ENCODE assay signal across 17 cellular contexts in the genomic region with DNA sequence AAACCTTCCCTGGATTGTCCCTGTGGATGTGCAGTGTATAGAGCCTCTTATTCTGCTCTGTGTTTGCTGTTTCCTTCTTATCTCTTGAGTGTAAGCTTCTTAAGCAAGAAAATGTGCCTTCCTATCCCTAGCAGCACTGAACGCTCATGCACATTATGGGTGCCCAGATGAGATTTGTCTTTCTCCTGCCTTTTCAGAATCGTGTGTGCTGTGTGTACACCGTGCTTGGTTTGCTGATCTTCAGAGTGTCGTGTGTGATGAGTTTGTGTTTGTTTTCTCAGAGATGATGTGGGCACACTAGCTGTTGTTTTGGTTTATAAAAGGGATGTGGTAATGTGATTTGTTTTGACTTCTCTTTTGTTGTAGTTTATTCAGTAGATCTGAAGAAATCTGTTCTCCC. TPM values are rescaled to one million over a fixed set of nuclear protein-coding genes. Genes with fewer than 3 reads are reported as not detected.
DNase-seq lines count a peak whose midpoint lies in the region; ATAC-seq, FAIRE-seq and TF ChIP-seq lines count a peak whose summit lies in the region.
"Had no signal": no experiment of that assay in that cellular context is flagged by ENCODE, and none has a peak within 500 bp of the region (broad histone marks: within the 10 kb centered on the region; RNA-seq: fewer than 3 reads in every experiment).

No MANE protein-coding gene starts in this region.

- no peaks in the 10 kb centered on the region for H3K36me3 ChIP-seq in HepG2 (replicated peaks in 1 of 2; ENCODE audit: control insufficient read depth in 1 of 2, insufficient read depth in 2 of 2, low read length in 2 of 2)
- H3K36me3 ChIP-seq in thoracic aorta, result no peaks in the 10 kb centered on the region
- H3K36me3 ChIP-seq in left ventricle myocardium inferior, result no peaks in the 10 kb centered on the region
- H3K36me3 ChIP-seq: HAP-1 had no signal

- H3K4me3 ChIP-seq in HepG2 (replicated peaks in 1 of 3; ENCODE audit: insufficient read depth in 1 of 3, low read depth in 2 of 3, low read length in 3 of 3), result no peak overlapping the region
- H3K4me3 ChIP-seq in thoracic aorta, result no peak overlapping the region
- no peak overlapping the region for H3K4me3 ChIP-seq in left ventricle myocardium inferior
- H3K4me3 ChIP-seq: HAP-1 had no signal

- WGBS in HepG2 (ENCODE audit: low lambda C conversion rate), result 55% methylated on average over 4 of the region's 4 CpGs

- H3K36me3 Mint-ChIP-seq in activated T-cell treated with anti-CD3 and anti-CD28 coated beads, Interleukin-2, amount 50 U/mL, for 72 hours (ENCODE audit: insufficient read depth in 2 of 2), result no peaks in the 10 kb centered on the region
- H3K36me3 Mint-ChIP-seq in activated T-helper 2 cell treated with anti-CD3 and anti-CD28 coated beads, Interferon-gamma antibody, Interleukin-2, Interleukin-4, amounts not matched to agents 10 μg/mL and 5 μg/mL and 100 μg/mL, durations not matched to agents 14 hours and 24 hours and 36 hours (ENCODE audit: low read depth), result peaks cover 3% of the 10 kb centered on the region

- no TSS peak for BruUV-seq in HepG2 (replicated peaks; lab: Mats Ljungman, UMichigan)

- CTCF ChIA-PET in HepG2 (lab: Yijun Ruan, JAX; ENCODE audit: low intra/inter-chr PET ratio, low total read pairs), result no interaction called here

- H3K27ac Mint-ChIP-seq in activated T-cell treated with anti-CD3 and anti-CD28 coated beads, Interleukin-2, amount 50 U/mL, for 72 hours, result peak overlapping the region; percentile 54
- H3K27ac Mint-ChIP-seq in activated T-helper 2 cell treated with anti-CD3 and anti-CD28 coated beads, Interferon-gamma antibody, Interleukin-2, Interleukin-4, amounts not matched to agents 10 μg/mL and 5 μg/mL and 100 μg/mL, durations not matched to agents 14 hours and 24 hours and 36 hours, result peak overlapping the region; percentile 73

- H3K27ac ChIP-seq in HepG2 (ENCODE audit: extremely low read length, insufficient read depth, low read length) (no peak overlapping the region), thoracic aorta (no peak overlapping the region), left ventricle myocardium inferior (replicated peaks) (no peak overlapping the region)

- TF ChIP-seq CTCF in HepG2 (CRISPR knock-in tag; IDR thresholded peaks at IDR 0.05), result no peak
- no peak for TF ChIP-seq CTCF in thoracic aorta (IDR thresholded peaks at IDR 0.05)
- TF ChIP-seq CTCF in left ventricle myocardium inferior (IDR thresholded peaks at IDR 0.05; ENCODE audit: borderline replicate concordance), result no peak

- in situ Hi-C loops in HepG2 (cut with HindIII; ENCODE audit: extremely low pct_ligation_motif_present, low pct_unique_long_range_greater_than_20kb), result no loop called here

- peak; percentile 73 to 80 for ATAC-seq in activated T-cell treated with anti-CD3 and anti-CD28 coated beads, Interleukin-2, amount 50 U/mL, for 72 hours (replicated peaks in 1 of 2)
- ATAC-seq in HepG2, result no peak
- ATAC-seq in thoracic aorta (ENCODE audit: insufficient number of reproducible peaks, low FRiP score, low read depth), result peak; percentile 20

- intact Hi-C loops in activated T-helper 2 cell treated with anti-CD3 and anti-CD28 coated beads, Interferon-gamma antibody, Interleukin-2, Interleukin-4, amounts not matched to agents 10 μg/mL and 5 μg/mL and 100 μg/mL, durations not matched to agents 14 hours and 24 hours and 36 hours (cut with micrococcal nuclease), result loop anchor here (1.0 kb wide), 1 partner anchor 12 kb away; no protein-coding TSS in a partner anchor
- intact Hi-C loops in HepG2 (cut with micrococcal nuclease; ENCODE audit: unreplicated experiment), result no loop called here
- intact Hi-C loops in left ventricle myocardium inferior (cut with micrococcal nuclease), result no loop called here

- H3K4me3 Mint-ChIP-seq in activated T-cell treated with anti-CD3 and anti-CD28 coated beads, Interleukin-2, amount 50 U/mL, for 72 hours, result peak overlapping the region; percentile 75 to 84
- H3K4me3 Mint-ChIP-seq in activated T-helper 2 cell treated with anti-CD3 and anti-CD28 coated beads, Interferon-gamma antibody, Interleukin-2, Interleukin-4, amounts not matched to agents 10 μg/mL and 5 μg/mL and 100 μg/mL, durations not matched to agents 14 hours and 24 hours and 36 hours (ENCODE audit: low read depth), result peak overlapping the region; percentile 57

- no peaks in the 10 kb centered on the region for H4K20me1 ChIP-seq in HepG2 (ENCODE audit: insufficient read depth, low read length)

- H3K4me2 ChIP-seq in HepG2 (ENCODE audit: low read depth, low read length), result 0 out of 2 replicates have a peak overlapping the region, but pooled peaks have one; percentile 1

- H3K9me3 ChIP-seq in HepG2 (ENCODE audit: low read length), result no peaks in the 10 kb centered on the region
- H3K9me3 ChIP-seq in thoracic aorta, result no peaks in the 10 kb centered on the region
- no peaks in the 10 kb centered on the region for H3K9me3 ChIP-seq in left ventricle myocardium inferior (replicated peaks)
- H3K9me3 ChIP-seq: HAP-1 had no signal

- H3K27me3 ChIP-seq in HepG2 (ENCODE audit: control insufficient read depth in 1 of 2, insufficient read depth in 2 of 2, low read length in 2 of 2), result no peaks in the 10 kb centered on the region
- H3K27me3 ChIP-seq in thoracic aorta (replicated peaks; ENCODE audit: insufficient read depth), result no peaks in the 10 kb centered on the region
- peaks cover 3% of the 10 kb centered on the region for H3K27me3 ChIP-seq in left ventricle myocardium inferior (ENCODE audit: low read depth)

- H3K9ac ChIP-seq in HepG2 (ENCODE audit: insufficient read depth, low read depth, low read length), result no peak overlapping the region

- POLR2A ChIA-PET in HepG2 (lab: Yijun Ruan, JAX), result interaction anchor here (2.0 kb wide), 1 partner anchor 14 kb away, joined by 7 read pairs; no protein-coding TSS in a partner anchor

- H3K4me1 Mint-ChIP-seq in activated T-cell treated with anti-CD3 and anti-CD28 coated beads, Interleukin-2, amount 50 U/mL, for 72 hours (ENCODE audit: low read depth), result peaks cover 51% of the 10 kb centered on the region
- peaks cover 41% of the 10 kb centered on the region for H3K4me1 Mint-ChIP-seq in activated T-helper 2 cell treated with anti-CD3 and anti-CD28 coated beads, Interferon-gamma antibody, Interleukin-2, Interleukin-4, amounts not matched to agents 10 μg/mL and 5 μg/mL and 100 μg/mL, durations not matched to agents 14 hours and 24 hours and 36 hours (ENCODE audit: low read depth)

- H2AFZ ChIP-seq in HepG2 (ENCODE audit: low read length), result peak overlapping the region; percentile 79

- H3K27me3 Mint-ChIP-seq in activated T-cell treated with anti-CD3 and anti-CD28 coated beads, Interleukin-2, amount 50 U/mL, for 72 hours (ENCODE audit: low read depth), result no peaks in the 10 kb centered on the region
- H3K27me3 Mint-ChIP-seq in activated T-helper 2 cell treated with anti-CD3 and anti-CD28 coated beads, Interferon-gamma antibody, Interleukin-2, Interleukin-4, amounts not matched to agents 10 μg/mL and 5 μg/mL and 100 μg/mL, durations not matched to agents 14 hours and 24 hours and 36 hours (ENCODE audit: low read depth), result no peaks in the 10 kb centered on the region

- no peak for TF ChIP-seq RAD21 in HepG2 (CRISPR knock-in tag; IDR thresholded peaks at IDR 0.05)

- TF ChIP-seq EP300 in HepG2 (IDR thresholded peaks at IDR 0.05; ENCODE audit: low read depth in 2 of 2, low read length in 2 of 2) (no peak), HepG2 (CRISPR knock-in tag; IDR thresholded peaks at IDR 0.05; ENCODE audit: borderline replicate concordance) (no peak)

- peak in 1 of 2 donors; percentile 27 for DNase-seq in activated T-cell treated with anti-CD3 and anti-CD28 coated beads, Interleukin-2, amount 50 U/mL, for 72 hours
- no peak for DNase-seq in activated T-cell treated with anti-CD3 and anti-CD28 coated beads for 4 hours
- DNase-seq in activated T-helper 2 cell treated with anti-CD3 and anti-CD28 coated beads, Interferon-gamma antibody, Interleukin-2, Interleukin-4, amounts not matched to agents 10 μg/mL and 5 μg/mL and 100 μg/mL, durations not matched to agents 14 hours and 24 hours and 36 hours (ENCODE audit: low spot score), result no peak
- no peak for DNase-seq in HepG2 (ENCODE audit: low spot score)
- DNase-seq in thoracic aorta (ENCODE audit: low spot score), result no peak
- DNase-seq in left ventricle myocardium inferior, result no peak
- DNase-seq in kidney glomerular epithelial cell (lab: John Stamatoyannopoulos, UW), result no peak
- DNase-seq in RPMI8226, result no peak
- DNase-seq: activated CD8-positive, alpha-beta memory T cell treated with anti-CD3 and anti-CD28 coated beads for 24 hours; DMS 273 treated with DMSO at 0.1 percent for 48 hours; effector CD4-positive, alpha-beta T cell; Kasumi-1; NCI-H187; NCI-H524; occipital lobe had no signal

- FAIRE-seq in HepG2 (lab: Jason Lieb, UNC), result peak; percentile 21

- H3K79me2 ChIP-seq in HepG2 (ENCODE audit: insufficient read depth, low read length), result no peaks in the 10 kb centered on the region

- TF ChIP-seq POLR2A in HepG2 (IDR thresholded peaks at IDR 0.05; ENCODE audit: insufficient read depth in 1 of 2, low read depth in 2 of 2, low read length in 2 of 2), result no peak

- peaks cover 39% of the 10 kb centered on the region for H3K4me1 ChIP-seq in HepG2 (ENCODE audit: insufficient read depth, low read length)
- H3K4me1 ChIP-seq in thoracic aorta (ENCODE audit: control insufficient read depth in 1 of 2, low read depth in 2 of 2), result no peaks in the 10 kb centered on the region
- peaks cover 6% of the 10 kb centered on the region for H3K4me1 ChIP-seq in left ventricle myocardium inferior
- H3K4me1 ChIP-seq: HAP-1 had no signal

- H3K9me3 Mint-ChIP-seq in activated T-cell treated with anti-CD3 and anti-CD28 coated beads, Interleukin-2, amount 50 U/mL, for 72 hours, result no peaks in the 10 kb centered on the region
- no peaks in the 10 kb centered on the region for H3K9me3 Mint-ChIP-seq in activated T-helper 2 cell treated with anti-CD3 and anti-CD28 coated beads, Interferon-gamma antibody, Interleukin-2, Interleukin-4, amounts not matched to agents 10 μg/mL and 5 μg/mL and 100 μg/mL, durations not matched to agents 14 hours and 24 hours and 36 hours

RNA-seq across cellular contexts. Expression of a gene that starts 19.8 kb away (rescaled TPM):
- 100 to 1,000 TPM in 1 of 2 donors, 10 to 100 TPM in 1; 83.7 to 101 TPM for total RNA-seq in activated T-cell treated with anti-CD3 and anti-CD28 coated beads, Interleukin-2, amount 50 U/mL, for 72 hours
- total RNA-seq in activated T-helper 2 cell treated with anti-CD3 and anti-CD28 coated beads, Interferon-gamma antibody, Interleukin-2, Interleukin-4, amounts not matched to agents 10 μg/mL and 5 μg/mL and 100 μg/mL, durations not matched to agents 14 hours and 24 hours and 36 hours, result 232 TPM in 2 replicates
- total RNA-seq in HepG2 (2016; rRNA removed; fragmentation: Illumina TruSeq; extraction: Trizol), result not detected in 2 replicates
- not detected in 2 replicates for total RNA-seq in HepG2 (2016; cell fraction: cytosol; rRNA removed; fragmentation: Illumina TruSeq; extraction: Trizol; ENCODE audit: low read depth)
- not detected in 2 replicates for total RNA-seq in HepG2 (2016; cell fraction: insoluble cytoplasmic fraction; rRNA removed; fragmentation: Illumina TruSeq; extraction: Trizol)
- not detected in 2 replicates for total RNA-seq in HepG2 (2016; cell fraction: membrane; rRNA removed; fragmentation: Illumina TruSeq; extraction: Trizol)
- not detected in 2 replicates for total RNA-seq in HepG2 (2016; cell fraction: nucleus; rRNA removed; fragmentation: Illumina TruSeq; extraction: Trizol)
- not detected in 2 replicates for polyA plus RNA-seq in HepG2 (2011; rRNA removed)
- polyA plus RNA-seq in HepG2 (2011; cell fraction: cytosol; rRNA removed), result not detected in 2 replicates
- polyA plus RNA-seq in HepG2 (2011; cell fraction: nucleus; rRNA removed), result not detected in 2 replicates
- polyA plus RNA-seq in HepG2 (2012), result not detected in 2 replicates
- polyA plus RNA-seq in HepG2 (2016; cell fraction: cytosol; fragmentation: Illumina TruSeq; extraction: Trizol; ENCODE audit: low read depth), result not detected in 2 replicates
- not detected in 2 replicates for polyA plus RNA-seq in HepG2 (2016; cell fraction: insoluble cytoplasmic fraction; fragmentation: Illumina TruSeq; extraction: Trizol; ENCODE audit: low read depth)
- not detected in 2 replicates for polyA plus RNA-seq in HepG2 (2016; cell fraction: membrane; fragmentation: Illumina TruSeq; extraction: Trizol; ENCODE audit: low read depth)
- not detected in 2 replicates for polyA plus RNA-seq in HepG2 (2016; cell fraction: nucleus; fragmentation: Illumina TruSeq; extraction: Trizol; ENCODE audit: insufficient read depth, low read depth)
- polyA minus RNA-seq in HepG2 (2011; rRNA and poly(A)+ RNA removed; ENCODE audit: low replicate concordance), result not detected in 2 replicates
- not detected in 2 replicates for polyA minus RNA-seq in HepG2 (2011; cell fraction: cytosol; rRNA and poly(A)+ RNA removed)
- not detected in 2 replicates for polyA minus RNA-seq in HepG2 (2011; cell fraction: nucleus; rRNA and poly(A)+ RNA removed)
- 1 to 10 TPM in 1 of 2 donors, not detected in 1; 7.0 TPM for total RNA-seq in thoracic aorta
- total RNA-seq in left ventricle myocardium inferior, result not detected
- total RNA-seq: lung microvascular endothelial cell, occipital lobe had no signal

Comparison
In these comparisons a context has a peak if more than half of its experiments do, and no peak if none do; other contexts are left out.
1. RNA of a gene that starts 19.8 kb away (total RNA-seq): 232 TPM in activated T-helper 2 cell treated with anti-CD3 and anti-CD28 coated beads, Interferon-gamma antibody, Interleukin-2, Interleukin-4, amounts not matched to agents 10 μg/mL and 5 μg/mL and 100 μg/mL, durations not matched to agents 14 hours and 24 hours and 36 hours and 83.7 to 101 TPM in activated T-cell treated with anti-CD3 and anti-CD28 coated beads, Interleukin-2, amount 50 U/mL, for 72 hours; 7.0 TPM in thoracic aorta, not detected in left ventricle myocardium inferior (single experiment) and not detected in HepG2; every median in the first group is over 10 times any median in the second.